Comparison of ENCODE assay signal across 31 cellular contexts in the genomic region with DNA sequence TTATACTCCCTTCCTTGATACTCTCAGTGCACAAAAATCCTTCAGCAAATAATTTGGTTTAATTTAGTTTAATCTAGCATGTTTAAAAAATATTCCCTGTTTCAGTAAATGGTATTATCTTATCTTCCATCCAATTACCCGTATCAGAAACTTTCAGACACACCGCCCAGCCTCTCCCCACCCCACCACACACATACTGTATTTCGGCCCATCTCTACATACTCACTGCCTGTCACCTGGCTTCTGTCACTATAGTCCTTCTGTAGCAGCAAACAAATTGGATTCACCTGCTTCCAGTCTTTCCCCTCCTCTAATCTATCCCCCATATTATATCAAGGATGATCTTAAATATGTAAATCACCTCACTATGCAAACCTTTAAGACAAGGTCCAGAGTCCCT.
"Had no signal": no experiment of that assay in that cellular context is flagged by ENCODE, and none has a peak within 500 bp of the region (broad histone marks: within the 10 kb centered on the region; RNA-seq: fewer than 3 reads in every experiment).

No MANE protein-coding gene starts in this region.

- H3K9me3 ChIP-seq: adrenal gland, ascending aorta, body of pancreas, breast epithelium had no signal

- H3K27me3 ChIP-seq: adrenal gland, ascending aorta, body of pancreas, brain microvascular endothelial cell, breast epithelium had no signal

- H3K27ac ChIP-seq: adrenal gland, ascending aorta, body of pancreas, brain microvascular endothelial cell, breast epithelium, cardiac muscle cell had no signal

- H3K4me1 ChIP-seq: adrenal gland, body of pancreas, breast epithelium had no signal

- ATAC-seq: activated naive CD4-positive, alpha-beta T cell treated with anti-CD3 and anti-CD28 coated beads, Interleukin-2, amount 50 U/mL, for 72 hours; activated naive CD8-positive, alpha-beta T cell treated with anti-CD3 and anti-CD28 coated beads, Interleukin-2, amount 50 U/mL, for 24 hours; activated T-cell treated with anti-CD3 and anti-CD28 coated beads, Interleukin-2, amount 50 U/mL, for 4 hours; activated T-cell treated with anti-CD3 and anti-CD28 coated beads, Interleukin-2, amount 50 U/mL, for 72 hours; activated T-helper 17 cell treated with anti-CD3 and anti-CD28 coated beads, Interleukin-2, amount 50 U/mL, for 72 hours; body of pancreas had no signal

- H3K36me3 ChIP-seq: adrenal gland, ascending aorta, brain microvascular endothelial cell, breast epithelium, cardiac muscle cell had no signal

- DNase-seq: activated effector memory CD4-positive, alpha-beta T cell treated with anti-CD3 and anti-CD28 coated beads, Interleukin-2, amount 50 U/mL, for 16 hours; activated effector memory CD4-positive, alpha-beta T cell treated with Interleukin-2 at 50 U/mL for 16 hours; activated gamma-delta T cell; activated gamma-delta T cell treated with Interleukin-2 at 50 U/mL for 16 hours; activated naive CD4-positive, alpha-beta T cell; activated naive CD4-positive, alpha-beta T cell treated with anti-CD3 and anti-CD28 coated beads for 36 hours; activated naive CD4-positive, alpha-beta T cell treated with anti-CD3 and anti-CD28 coated beads, Interleukin-2, amount 10 ng/mL, durations not matched to agents 7 days and 5 days; activated naive CD4-positive, alpha-beta T cell treated with anti-CD3 and anti-CD28 coated beads, Interleukin-2, amount 50 U/mL, for 16 hours; activated naive CD4-positive, alpha-beta T cell treated with Interleukin-2 at 50 U/mL for 16 hours; activated naive CD8-positive, alpha-beta T cell treated with anti-CD3 and anti-CD28 coated beads for 36 hours; activated naive CD8-positive, alpha-beta T cell treated with anti-CD3 and anti-CD28 coated beads, Interleukin-2, amount 10 ng/mL, durations not matched to agents 7 days and 5 days; activated naive CD8-positive, alpha-beta T cell treated with anti-CD3 and anti-CD28 coated beads, Interleukin-2, amount 50 U/mL, for 24 hours; activated T-cell treated with anti-CD3 and anti-CD28 coated beads, Interleukin-2, amount 50 U/mL, for 24 hours; activated T-cell treated with anti-CD3 and anti-CD28 coated beads, Interleukin-2, amount 50 U/mL, for 4 hours; activated T-cell treated with anti-CD3 and anti-CD28 coated beads, Interleukin-2, amount 50 U/mL, for 48 hours; activated T-cell treated with anti-CD3 and anti-CD28 coated beads, Interleukin-2, amount 50 U/mL, for 72 hours; adrenal gland; amniotic stem cell; amygdala; anterior cingulate cortex; aorta; body of pancreas; brain microvascular endothelial cell; caudate nucleus; central memory CD4-positive, alpha-beta T cell; cerebellar nuclear complex had no signal

- H3K4me3 ChIP-seq: adrenal gland, ascending aorta, body of pancreas, breast epithelium, cardiac muscle cell had no signal
